ENCODE assay signal across 32 cellular contexts in genomic region chr6:149600508-149600907, GRCh38.
"Had no signal": no experiment of that assay in that cellular context is flagged by ENCODE, and none has a peak within 500 bp of the region (broad histone marks: within the 10 kb centered on the region; RNA-seq: fewer than 3 reads in every experiment).

No MANE protein-coding gene starts in this region.

- ATAC-seq: activated CD4-positive, alpha-beta T cell treated with anti-CD3 and anti-CD28 coated beads for 36 hours; activated CD8-positive, alpha-beta memory T cell treated with anti-CD3 and anti-CD28 coated beads, Interleukin-2, amount 10 ng/mL, durations not matched to agents 7 days and 5 days; activated CD8-positive, alpha-beta T cell treated with anti-CD3 and anti-CD28 coated beads, Interleukin-2, amount 10 ng/mL, durations not matched to agents 7 days and 5 days; activated naive CD8-positive, alpha-beta T cell treated with anti-CD3 and anti-CD28 coated beads, Interleukin-2, amount 50 U/mL, for 24 hours; body of pancreas; foreskin keratinocyte; gastrocnemius medialis; heart left ventricle had no signal

- H3K4me3 ChIP-seq: adrenal gland, body of pancreas, colonic mucosa, esophagus muscularis mucosa, gastrocnemius medialis, heart left ventricle had no signal

- H3K9me3 ChIP-seq: adrenal gland, body of pancreas, colonic mucosa, esophagus muscularis mucosa, gastrocnemius medialis, heart left ventricle had no signal

- H3K4me3 Mint-ChIP-seq: activated CD4-positive, alpha-beta memory T cell treated with anti-CD3 and anti-CD28 coated beads for 36 hours; activated CD4-positive, alpha-beta T cell treated with anti-CD3 and anti-CD28 coated beads for 36 hours; activated CD4-positive, alpha-beta T cell treated with anti-CD3 and anti-CD28 coated beads, Interleukin-2, amount 10 ng/mL, durations not matched to agents 24 days and 14 days; activated CD8-positive, alpha-beta memory T cell treated with anti-CD3 and anti-CD28 coated beads, Interleukin-2, amount 10 ng/mL, durations not matched to agents 7 days and 5 days; activated CD8-positive, alpha-beta T cell treated with anti-CD3 and anti-CD28 coated beads, Interleukin-2, amount 10 ng/mL, durations not matched to agents 7 days and 5 days; activated naive CD4-positive, alpha-beta T cell treated with anti-CD3 and anti-CD28 coated beads for 36 hours; activated naive CD4-positive, alpha-beta T cell treated with anti-CD3 and anti-CD28 coated beads, Interleukin-2, amount 50 U/mL, for 24 hours; activated naive CD8-positive, alpha-beta T cell treated with anti-CD3 and anti-CD28 coated beads for 36 hours; activated naive CD8-positive, alpha-beta T cell treated with anti-CD3 and anti-CD28 coated beads, Interleukin-2, amount 50 U/mL, for 24 hours; activated T-helper 1 cell treated with anti-CD3 and anti-CD28 coated beads, Interleukin-12 subunit alpha, Interleukin-12 subunit beta, Interleukin-2, Interleukin-4 antibody, amounts not matched to agents 30 ng/mL and 10 ng/mL and 1 ng/mL, durations not matched to agents 14 hours and 24 hours and 36 hours; endodermal cell had no signal

- H3K27ac Mint-ChIP-seq: activated CD4-positive, alpha-beta memory T cell treated with anti-CD3 and anti-CD28 coated beads for 36 hours; activated CD4-positive, alpha-beta T cell treated with anti-CD3 and anti-CD28 coated beads for 36 hours; activated CD4-positive, alpha-beta T cell treated with anti-CD3 and anti-CD28 coated beads, Interleukin-2, amount 10 ng/mL, durations not matched to agents 24 days and 14 days; activated CD8-positive, alpha-beta memory T cell treated with anti-CD3 and anti-CD28 coated beads, Interleukin-2, amount 10 ng/mL, durations not matched to agents 7 days and 5 days; activated CD8-positive, alpha-beta T cell treated with anti-CD3 and anti-CD28 coated beads, Interleukin-2, amount 10 ng/mL, durations not matched to agents 7 days and 5 days; activated naive CD4-positive, alpha-beta T cell treated with anti-CD3 and anti-CD28 coated beads for 36 hours; activated naive CD4-positive, alpha-beta T cell treated with anti-CD3 and anti-CD28 coated beads, Interleukin-2, amount 50 U/mL, for 24 hours; activated naive CD8-positive, alpha-beta T cell treated with anti-CD3 and anti-CD28 coated beads for 36 hours; activated naive CD8-positive, alpha-beta T cell treated with anti-CD3 and anti-CD28 coated beads, Interleukin-2, amount 50 U/mL, for 24 hours; activated T-helper 1 cell treated with anti-CD3 and anti-CD28 coated beads, Interleukin-12 subunit alpha, Interleukin-12 subunit beta, Interleukin-2, Interleukin-4 antibody, amounts not matched to agents 30 ng/mL and 10 ng/mL and 1 ng/mL, durations not matched to agents 14 hours and 24 hours and 36 hours; activated T-helper 2 cell treated with anti-CD3 and anti-CD28 coated beads, Interferon-gamma antibody, Interleukin-2, Interleukin-4, amounts not matched to agents 10 μg/mL and 5 μg/mL and 100 μg/mL, durations not matched to agents 14 hours and 24 hours and 36 hours; endodermal cell had no signal

- H3K27me3 Mint-ChIP-seq: activated CD4-positive, alpha-beta memory T cell treated with anti-CD3 and anti-CD28 coated beads for 36 hours; activated CD4-positive, alpha-beta T cell treated with anti-CD3 and anti-CD28 coated beads for 36 hours; activated CD4-positive, alpha-beta T cell treated with anti-CD3 and anti-CD28 coated beads, Interleukin-2, amount 10 ng/mL, durations not matched to agents 24 days and 14 days; activated CD8-positive, alpha-beta memory T cell treated with anti-CD3 and anti-CD28 coated beads, Interleukin-2, amount 10 ng/mL, durations not matched to agents 7 days and 5 days; activated naive CD4-positive, alpha-beta T cell treated with anti-CD3 and anti-CD28 coated beads, Interleukin-2, amount 50 U/mL, for 24 hours; activated naive CD8-positive, alpha-beta T cell treated with anti-CD3 and anti-CD28 coated beads for 36 hours; activated naive CD8-positive, alpha-beta T cell treated with anti-CD3 and anti-CD28 coated beads, Interleukin-2, amount 50 U/mL, for 24 hours had no signal

- DNase-seq: activated CD4-positive, alpha-beta memory T cell treated with anti-CD3 and anti-CD28 coated beads for 36 hours; activated CD4-positive, alpha-beta T cell treated with anti-CD3 and anti-CD28 coated beads for 36 hours; activated CD4-positive, alpha-beta T cell treated with anti-CD3 and anti-CD28 coated beads, Interleukin-2, amount 10 ng/mL, durations not matched to agents 24 days and 14 days; activated CD4-positive, CD25-positive, alpha-beta regulatory T cell; activated CD4-positive, CD25-positive, alpha-beta regulatory T cell treated with anti-CD3 and anti-CD28 coated beads, Interleukin-2, amount 50 U/mL, for 72 hours; activated CD8-positive, alpha-beta memory T cell treated with anti-CD3 and anti-CD28 coated beads, Interleukin-2, amount 10 ng/mL, durations not matched to agents 7 days and 5 days; activated CD8-positive, alpha-beta memory T cell treated with anti-CD3 and anti-CD28 coated beads, Interleukin-2, amount 50 U/mL, for 4 hours; activated CD8-positive, alpha-beta T cell treated with anti-CD3 and anti-CD28 coated beads, Interleukin-2, amount 10 ng/mL, durations not matched to agents 7 days and 5 days; activated effector memory CD4-positive, alpha-beta T cell treated with anti-CD3 and anti-CD28 coated beads, Interleukin-2, amount 50 U/mL, for 16 hours; activated naive CD4-positive, alpha-beta T cell treated with anti-CD3 and anti-CD28 coated beads for 36 hours; activated naive CD8-positive, alpha-beta T cell treated with anti-CD3 and anti-CD28 coated beads for 36 hours; activated naive CD8-positive, alpha-beta T cell treated with anti-CD3 and anti-CD28 coated beads, Interleukin-2, amount 50 U/mL, for 24 hours; activated T-cell treated with anti-CD3 and anti-CD28 coated beads, Interleukin-2, amount 50 U/mL, for 1 hour; activated T-cell treated with anti-CD3 and anti-CD28 coated beads, Interleukin-2, amount 50 U/mL, for 48 hours; adrenal gland; amygdala; aorta; body of pancreas; caudate nucleus; colonic mucosa; effector CD8-positive, alpha-beta T cell; endodermal cell; erythroblast; foreskin keratinocyte; gastrocnemius medialis; glutamatergic neuron; heart left ventricle; T-helper 2 cell had no signal

- H3K4me1 Mint-ChIP-seq: activated CD4-positive, alpha-beta T cell treated with anti-CD3 and anti-CD28 coated beads for 36 hours; activated CD4-positive, alpha-beta T cell treated with anti-CD3 and anti-CD28 coated beads, Interleukin-2, amount 10 ng/mL, durations not matched to agents 24 days and 14 days; activated CD8-positive, alpha-beta memory T cell treated with anti-CD3 and anti-CD28 coated beads, Interleukin-2, amount 10 ng/mL, durations not matched to agents 7 days and 5 days; activated naive CD4-positive, alpha-beta T cell treated with anti-CD3 and anti-CD28 coated beads, Interleukin-2, amount 50 U/mL, for 24 hours; activated naive CD8-positive, alpha-beta T cell treated with anti-CD3 and anti-CD28 coated beads for 36 hours; activated naive CD8-positive, alpha-beta T cell treated with anti-CD3 and anti-CD28 coated beads, Interleukin-2, amount 50 U/mL, for 24 hours; endodermal cell had no signal

- H3K27me3 ChIP-seq: adrenal gland, body of pancreas, colonic mucosa, esophagus muscularis mucosa, foreskin keratinocyte, gastrocnemius medialis, heart left ventricle had no signal

- H3K9me3 Mint-ChIP-seq: activated CD4-positive, alpha-beta memory T cell treated with anti-CD3 and anti-CD28 coated beads for 36 hours; activated CD4-positive, alpha-beta T cell treated with anti-CD3 and anti-CD28 coated beads, Interleukin-2, amount 10 ng/mL, durations not matched to agents 24 days and 14 days; activated naive CD4-positive, alpha-beta T cell treated with anti-CD3 and anti-CD28 coated beads for 36 hours; activated naive CD4-positive, alpha-beta T cell treated with anti-CD3 and anti-CD28 coated beads, Interleukin-2, amount 50 U/mL, for 24 hours; activated naive CD8-positive, alpha-beta T cell treated with anti-CD3 and anti-CD28 coated beads for 36 hours; activated naive CD8-positive, alpha-beta T cell treated with anti-CD3 and anti-CD28 coated beads, Interleukin-2, amount 50 U/mL, for 24 hours; activated T-helper 1 cell treated with anti-CD3 and anti-CD28 coated beads, Interleukin-12 subunit alpha, Interleukin-12 subunit beta, Interleukin-2, Interleukin-4 antibody, amounts not matched to agents 30 ng/mL and 10 ng/mL and 1 ng/mL, durations not matched to agents 14 hours and 24 hours and 36 hours; activated T-helper 2 cell treated with anti-CD3 and anti-CD28 coated beads, Interferon-gamma antibody, Interleukin-2, Interleukin-4, amounts not matched to agents 10 μg/mL and 5 μg/mL and 100 μg/mL, durations not matched to agents 14 hours and 24 hours and 36 hours; endodermal cell had no signal

- H3K4me1 ChIP-seq: adrenal gland, body of pancreas, colonic mucosa, esophagus muscularis mucosa, foreskin keratinocyte, gastrocnemius medialis, heart left ventricle had no signal

- H3K36me3 ChIP-seq: colonic mucosa had no signal
